1 cellular context compared by ENCODE assay signal in genomic region chr19:9936151-9937000, GRCh38.
TF ChIP-seq lines count a peak whose summit lies in the region.

OLFM2 (minus strand) TSS chr19:9936515; CDS start chr19:9936366, 149 bp downstream.

TF ChIP-seq in HepG2, 621 proteins besides CTCF, POLR2A, EP300 and RAD21 (continued from another document):
- TF ChIP-seq KIAA2018 (CRISPR knock-in tag; IDR thresholded peaks at IDR 0.05; ENCODE audit: borderline replicate concordance) (no peak), SP5 (CRISPR knock-in tag; IDR thresholded peaks at IDR 0.05; ENCODE audit: borderline replicate concordance, low read depth) (no peak), MAFK (conservative IDR thresholded peaks at IDR 0.05 in 1 of 2, IDR thresholded peaks at IDR 0.05 in 1 of 2; ENCODE audit: low read length in 2 of 2) (no peak), AHDC1 (CRISPR knock-in tag; IDR thresholded peaks at IDR 0.05; ENCODE audit: borderline replicate concordance) (no peak), CBFB (CRISPR knock-in tag; IDR thresholded peaks at IDR 0.05) (no peak), THAP9 (CRISPR knock-in tag; IDR thresholded peaks at IDR 0.05; ENCODE audit: borderline replicate concordance) (no peak), HOXA3 (CRISPR knock-in tag; IDR thresholded peaks at IDR 0.05) (no peak), ZNF773 (CRISPR knock-in tag; IDR thresholded peaks at IDR 0.05; ENCODE audit: borderline replicate concordance) (no peak), DNMT1 (CRISPR knock-in tag; IDR thresholded peaks at IDR 0.05) (no peak), KLF16 (CRISPR knock-in tag; IDR thresholded peaks at IDR 0.05) (no peak), CHD4 (IDR thresholded peaks at IDR 0.05; ENCODE audit: borderline replicate concordance, low read length) (no peak), NR0B2 (CRISPR knock-in tag; IDR thresholded peaks at IDR 0.05) (no peak), PRMT3 (CRISPR knock-in tag; IDR thresholded peaks at IDR 0.05; ENCODE audit: borderline replicate concordance, low read depth) (no peak), HMG20B (CRISPR knock-in tag; conservative IDR thresholded peaks at IDR 0.05) (no peak)
